Comparison of ENCODE assay signal across 8 cellular contexts in the genomic region with DNA sequence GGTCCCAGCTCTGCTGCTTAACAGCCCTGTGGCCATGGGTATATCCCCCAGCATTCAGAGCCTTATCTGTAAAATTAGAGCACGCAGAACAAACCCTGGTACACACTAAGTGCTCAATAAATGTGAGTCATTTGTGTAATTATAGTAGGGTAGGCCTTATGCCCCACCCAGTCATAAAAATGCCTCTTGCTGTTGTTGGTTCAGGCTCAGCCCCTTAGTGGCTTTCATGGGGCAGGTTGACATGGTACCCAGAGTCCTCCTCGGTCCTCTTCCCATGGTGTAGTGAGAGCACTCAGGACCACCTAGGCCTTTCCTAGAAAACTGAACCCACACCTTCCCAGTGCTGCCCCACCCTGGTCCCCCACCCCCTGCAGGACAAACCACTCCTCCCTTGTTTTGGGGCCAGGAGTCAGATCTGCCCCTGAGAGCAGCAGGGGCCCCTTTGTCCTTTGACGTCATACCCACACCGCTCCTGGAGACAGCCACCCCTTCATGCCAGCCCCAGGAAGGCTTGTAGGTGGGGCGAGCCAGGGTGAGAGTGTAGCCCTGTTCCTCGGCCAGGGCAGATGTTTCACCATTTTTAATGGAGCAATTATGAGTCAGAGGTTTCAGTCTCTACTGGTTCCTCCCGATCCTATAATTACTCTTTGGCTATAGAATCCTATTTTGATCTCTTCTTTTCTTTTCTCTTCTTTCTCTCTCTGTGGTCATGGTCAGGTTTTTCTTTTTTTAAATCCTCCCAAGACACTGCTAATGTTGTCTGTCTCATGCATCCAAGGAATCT. TPM values are rescaled to one million over a fixed set of nuclear protein-coding genes. Genes with fewer than 3 reads are reported as not detected.
DNase-seq lines count a peak whose midpoint lies in the region; TF ChIP-seq lines count a peak whose summit lies in the region.

No MANE protein-coding gene starts in this region.

- in situ Hi-C loops in astrocyte of the cerebellum (cut with HindIII; ENCODE audit: low sequenced_read_pairs), result no loop called here

- H3K4me3 ChIP-seq in astrocyte of the cerebellum (ENCODE audit: low read depth, low read length), result no peak overlapping the region
- no peak overlapping the region for H3K4me3 ChIP-seq in stomach

- no peaks in the 10 kb centered on the region for H3K27me3 ChIP-seq in stomach

- H3K4me1 ChIP-seq in stomach, result peaks cover 72 to 98% (median 85%) of the 10 kb centered on the region in 4 donors

- no peaks in the 10 kb centered on the region for H3K9me3 ChIP-seq in stomach

- peaks cover 0 to 4% (median 1%) of the 10 kb centered on the region in 4 donors for H3K36me3 ChIP-seq in stomach

- H3K27ac ChIP-seq in stomach, result peak overlapping the region; percentile 87 to 96 (median 92)

- TF ChIP-seq CTCF in astrocyte of the cerebellum (IDR thresholded peaks at IDR 0.05; ENCODE audit: low read depth, low read length, missing control alignments), result no peak
- TF ChIP-seq CTCF in stomach (IDR thresholded peaks at IDR 0.05), result no peak

- no peak for TF ChIP-seq EP300 in stomach (IDR thresholded peaks at IDR 0.05)

- 19 to 34% (median 28%) methylated on average over 7 of the region's 7 CpGs for WGBS in stomach, 5 donors

- peak; percentile 79 for DNase-seq in activated effector memory CD4-positive, alpha-beta T cell treated with anti-CD3 and anti-CD28 coated beads, Interleukin-2, amount 50 U/mL, for 16 hours
- no peak for DNase-seq in activated effector memory CD4-positive, alpha-beta T cell treated with Interleukin-2 at 50 U/mL for 16 hours
- peak; percentile 98 for DNase-seq in NOMO-1 treated with DMSO at 0.1 percent for 48 hours (lab: John Stamatoyannopoulos, UW; ENCODE audit: unreplicated experiment)
- peak; percentile 78 for DNase-seq in astrocyte of the cerebellum (ENCODE audit: low read depth)
- DNase-seq in islet precursor cell, result peak; percentile 95
- peak; percentile 64 for DNase-seq in stomach
- DNase-seq in superior temporal gyrus (ENCODE audit: extremely low spot score), result no peak
- DNase-seq in cortex of kidney (lab: John Stamatoyannopoulos, UW), result no peak

- intact Hi-C loops in stomach (cut with DNase I; ENCODE audit: low total_unique reads), result no loop called here

- no peak for TF ChIP-seq POLR2A in stomach (IDR thresholded peaks at IDR 0.05)

RNA-seq across cellular contexts. Expression of a gene that starts 36.8 kb away (rescaled TPM):
- total RNA-seq in stomach, result 100 to 1,000 TPM; 254 to 343 (median 319) TPM
- 10 to 100 TPM; 55.3 to 87.2 (median 75.0) TPM for polyA plus RNA-seq in stomach

Comparison
In these comparisons a context has a peak if more than half of its experiments do, and no peak if none do; other contexts are left out.
1. DNase-seq: peak in activated effector memory CD4-positive, alpha-beta T cell treated with anti-CD3 and anti-CD28 coated beads, Interleukin-2, amount 50 U/mL, for 16 hours (single experiment), NOMO-1 treated with DMSO at 0.1 percent for 48 hours (single experiment), astrocyte of the cerebellum (single experiment), islet precursor cell (single experiment) and stomach (single experiment); none in activated effector memory CD4-positive, alpha-beta T cell treated with Interleukin-2 at 50 U/mL for 16 hours (single experiment), superior temporal gyrus (single experiment) and cortex of kidney (single experiment).